Comparison of ENCODE assay signal across 16 cellular contexts in the genomic region with DNA sequence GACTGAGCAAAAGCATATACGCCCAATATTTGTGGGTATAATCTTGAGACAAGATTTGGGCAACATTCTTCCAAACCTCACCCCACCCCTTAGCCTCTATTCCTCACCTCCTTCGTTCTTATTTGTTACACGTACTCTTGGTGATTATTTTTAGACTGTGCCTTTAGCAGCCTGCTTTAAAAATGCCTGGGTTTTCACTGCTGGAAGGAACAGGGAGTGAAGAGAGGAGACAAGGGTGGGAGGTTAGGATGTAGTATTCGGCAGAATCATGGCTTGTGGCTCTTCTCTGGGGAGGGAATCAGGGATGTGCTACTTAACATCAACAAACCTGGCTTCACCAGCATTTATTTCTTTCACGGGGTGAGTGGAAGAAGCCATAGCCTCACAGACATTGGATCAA.
A peak's percentile ranks its signal among the peaks of the same experiment; 100 is the strongest.
DNase-seq lines count a peak whose midpoint lies in the region; ATAC-seq and FAIRE-seq lines count a peak whose summit lies in the region.
"Had no signal": no experiment of that assay in that cellular context is flagged by ENCODE, and none has a peak within 500 bp of the region (broad histone marks: within the 10 kb centered on the region; RNA-seq: fewer than 3 reads in every experiment).

No MANE protein-coding gene starts in this region.

- no peaks in the 10 kb centered on the region for H3K9me3 Mint-ChIP-seq in activated naive CD8-positive, alpha-beta T cell (ENCODE audit: low read depth)
- H3K9me3 Mint-ChIP-seq in activated naive CD8-positive, alpha-beta T cell treated with anti-CD3 and anti-CD28 coated beads, Interleukin-2, amount 50 U/mL, for 24 hours = no peaks in the 10 kb centered on the region
- H3K9me3 Mint-ChIP-seq in effector memory CD8-positive, alpha-beta T cell = no peaks in the 10 kb centered on the region
- H3K9me3 Mint-ChIP-seq: H9 had no signal

- H3K27ac Mint-ChIP-seq in activated naive CD8-positive, alpha-beta T cell = peak overlapping the region; percentile 34
- no peak overlapping the region for H3K27ac Mint-ChIP-seq in activated naive CD8-positive, alpha-beta T cell treated with anti-CD3 and anti-CD28 coated beads, Interleukin-2, amount 50 U/mL, for 24 hours
- peak overlapping the region; percentile 33 to 68 for H3K27ac Mint-ChIP-seq in effector memory CD8-positive, alpha-beta T cell

- peaks cover 2% of the 10 kb centered on the region for H3K36me3 Mint-ChIP-seq in activated naive CD8-positive, alpha-beta T cell
- H3K36me3 Mint-ChIP-seq in activated naive CD8-positive, alpha-beta T cell treated with anti-CD3 and anti-CD28 coated beads, Interleukin-2, amount 50 U/mL, for 24 hours (ENCODE audit: low read depth) = peaks cover 53% of the 10 kb centered on the region
- H3K36me3 Mint-ChIP-seq in effector memory CD8-positive, alpha-beta T cell (ENCODE audit: insufficient read depth) = peaks cover 67% of the 10 kb centered on the region

- H3K4me3 Mint-ChIP-seq in activated naive CD8-positive, alpha-beta T cell = no peak overlapping the region
- no peak overlapping the region for H3K4me3 Mint-ChIP-seq in activated naive CD8-positive, alpha-beta T cell treated with anti-CD3 and anti-CD28 coated beads, Interleukin-2, amount 50 U/mL, for 24 hours
- H3K4me3 Mint-ChIP-seq in effector memory CD8-positive, alpha-beta T cell = no peak overlapping the region
- H3K4me3 Mint-ChIP-seq: H9 had no signal

- peak; percentile 4 for FAIRE-seq in HTR-8/SVneo (lab: Jason Lieb, UNC)
- FAIRE-seq: D721Med had no signal

- no peak for DNase-seq in activated naive CD8-positive, alpha-beta T cell treated with anti-CD3 and anti-CD28 coated beads, Interleukin-2, amount 50 U/mL, for 24 hours
- no peak for DNase-seq in HTR-8/SVneo (ENCODE audit: insufficient read length, low spot score)
- DNase-seq in effector memory CD8-positive, alpha-beta T cell = no peak
- no peak for DNase-seq in NCI-H345 (lab: John Stamatoyannopoulos, UW)
- DNase-seq: AML-193, DMS79, H9, NCI-H1417 treated with DMSO at 0.1 percent for 48 hours, NCI-H1930, NCI-H524, Peyer's patch, Right ventricle myocardium superior had no signal

- ATAC-seq in activated naive CD8-positive, alpha-beta T cell treated with anti-CD3 and anti-CD28 coated beads, Interleukin-2, amount 50 U/mL, for 24 hours = no peak
- ATAC-seq in effector memory CD8-positive, alpha-beta T cell (replicated peaks) = no peak
- no peak for ATAC-seq in GM21737 (IDR thresholded peaks at IDR 0.05; ENCODE audit: unreplicated experiment)
- ATAC-seq in HG03432 (IDR thresholded peaks at IDR 0.05; ENCODE audit: unreplicated experiment) = no peak

- H3K4me1 Mint-ChIP-seq in activated naive CD8-positive, alpha-beta T cell (ENCODE audit: low read depth) = peaks cover 78% of the 10 kb centered on the region
- peaks cover 46% of the 10 kb centered on the region for H3K4me1 Mint-ChIP-seq in activated naive CD8-positive, alpha-beta T cell treated with anti-CD3 and anti-CD28 coated beads, Interleukin-2, amount 50 U/mL, for 24 hours
- H3K4me1 Mint-ChIP-seq in effector memory CD8-positive, alpha-beta T cell (ENCODE audit: low read depth in 2 of 2) = peaks cover 57 to 66% of the 10 kb centered on the region in 2 donors

- no peaks in the 10 kb centered on the region for H3K27me3 Mint-ChIP-seq in activated naive CD8-positive, alpha-beta T cell
- H3K27me3 Mint-ChIP-seq in activated naive CD8-positive, alpha-beta T cell treated with anti-CD3 and anti-CD28 coated beads, Interleukin-2, amount 50 U/mL, for 24 hours = no peaks in the 10 kb centered on the region
- H3K27me3 Mint-ChIP-seq in effector memory CD8-positive, alpha-beta T cell = no peaks in the 10 kb centered on the region
